Comparison of ENCODE assay signal across 25 cellular contexts in genomic region chr9:121309833-121310425, GRCh38. TPM values are rescaled to one million over a fixed set of nuclear protein-coding genes. Genes with fewer than 3 reads are reported as not detected.
DNase-seq lines count a peak whose midpoint lies in the region; ATAC-seq, FAIRE-seq and TF ChIP-seq lines count a peak whose summit lies in the region.
"Had no signal": no experiment of that assay in that cellular context is flagged by ENCODE, and none has a peak within 500 bp of the region (broad histone marks: within the 10 kb centered on the region; RNA-seq: fewer than 3 reads in every experiment).

No MANE protein-coding gene starts in this region.

- TF ChIP-seq EP300 in K562 (IDR thresholded peaks at IDR 0.05; ENCODE audit: low read length), result no peak

- H2AFZ ChIP-seq in K562 (ENCODE audit: low read depth, low read length) (no peak overlapping the region), GM23248 (no peak overlapping the region)

- TF ChIP-seq RAD21 in K562 (CRISPR knock-in tag; conservative IDR thresholded peaks at IDR 0.05 in 1 of 2, IDR thresholded peaks at IDR 0.05 in 1 of 2), result no peak

- peaks cover 3 to 10% of the 10 kb centered on the region in 2 donors for H3K4me1 ChIP-seq in breast epithelium
- peaks cover 0 to 6% of the 10 kb centered on the region in 2 experiments; a peak in 1 of 5 replicates for H3K4me1 ChIP-seq in K562 (replicated peaks in 1 of 2; ENCODE audit: control insufficient read depth in 2 of 2, insufficient read depth in 2 of 2, low read length in 2 of 2)
- H3K4me1 ChIP-seq in gastrocnemius medialis, result peaks cover under 1 to 8% of the 10 kb centered on the region in 2 donors
- H3K4me1 ChIP-seq in GM23248 (ENCODE audit: insufficient read depth), result peaks cover 7% of the 10 kb centered on the region; the same call in 1 of the 2 replicates

- H3F3A ChIP-seq in GM23248 (ENCODE audit: insufficient read depth), result no peaks in the 10 kb centered on the region

- no peak for ATAC-seq in K562
- no peak for ATAC-seq in gastrocnemius medialis
- ATAC-seq: HCT116 had no signal

- no peaks in the 10 kb centered on the region for H3K27me3 ChIP-seq in breast epithelium
- no peaks in the 10 kb centered on the region for H3K27me3 ChIP-seq in K562 (ENCODE audit: control insufficient read depth in 2 of 2, insufficient read depth in 2 of 2, low read length in 2 of 2)
- H3K27me3 ChIP-seq in gastrocnemius medialis, result no peaks in the 10 kb centered on the region
- no peaks in the 10 kb centered on the region for H3K27me3 ChIP-seq in GM23248 (replicated peaks; ENCODE audit: insufficient read depth)
- H3K27me3 ChIP-seq: BLaER1 treated with 17β-estradiol and CSF1 and Interleukin-3, amounts not matched to agents 10 nM and 100 nM had no signal

- TF ChIP-seq CTCF in breast epithelium (IDR thresholded peaks at IDR 0.05), result no peak
- no peak for TF ChIP-seq CTCF in MCF 10A (IDR thresholded peaks at IDR 0.05; ENCODE audit: unreplicated experiment)
- no peak for TF ChIP-seq CTCF in K562 (IDR thresholded peaks at IDR 0.05 in 2 of 3, conservative IDR thresholded peaks at IDR 0.05 in 1 of 3; ENCODE audit: insufficient read depth in 2 of 3, low read depth in 1 of 3, low read length in 3 of 3)
- no peak for TF ChIP-seq CTCF in gastrocnemius medialis (IDR thresholded peaks at IDR 0.05 in 4 of 5, conservative IDR thresholded peaks at IDR 0.05 in 1 of 5)

- H3K9me3 Mint-ChIP-seq in MCF 10A (ENCODE audit: unreplicated experiment), result no peaks in the 10 kb centered on the region
- H3K9me3 Mint-ChIP-seq: CD8-positive, alpha-beta memory T cell had no signal

- intact Hi-C loops in breast epithelium (cut with DNase I; ENCODE audit: low total_unique reads), result loop anchor here (10.0 kb wide), 1 partner anchor 95 kb away; no protein-coding TSS in a partner anchor
- intact Hi-C loops in MCF 10A (cut with micrococcal nuclease), result no loop called here
- intact Hi-C loops in K562 (cut with micrococcal nuclease), result no loop called here
- intact Hi-C loops in gastrocnemius medialis (cut with DNase I; ENCODE audit: low total_unique reads), result no loop called here

- no peak overlapping the region for H3K4me2 ChIP-seq in K562 (ENCODE audit: insufficient read depth, low read length)
- no peak overlapping the region for H3K4me2 ChIP-seq in GM23248 (ENCODE audit: unreplicated experiment)
- H3K4me2 ChIP-seq: BLaER1 treated with 17β-estradiol and CSF1 and Interleukin-3, amounts not matched to agents 10 nM and 100 nM had no signal

- H3K79me2 ChIP-seq in K562 (ENCODE audit: control insufficient read depth, insufficient read depth, low read length) (no peaks in the 10 kb centered on the region), GM23248 (ENCODE audit: insufficient read depth) (no peaks in the 10 kb centered on the region)

- no peaks in the 10 kb centered on the region for H3K9me1 ChIP-seq in K562 (ENCODE audit: control insufficient read depth, insufficient read depth, low read length)

- DNase-seq in breast epithelium (ENCODE audit: low spot score in 2 of 2) (no peak), MCF 10A (ENCODE audit: unreplicated experiment) (no peak), K562 (ENCODE audit: extremely low read depth in 1 of 4, low spot score in 3 of 4) (no peak), gastrocnemius medialis (no peak), midbrain (lab: John Stamatoyannopoulos, UW) (no peak), foreskin melanocyte (no peak), medulla oblongata (ENCODE audit: extremely low spot score) (no peak), GM23248 (no peak)
- DNase-seq: ACHN; Calu3; CD8-positive, alpha-beta memory T cell; GOT3; MM.1S; NCI-H1048; NCI-H1417 treated with DMSO at 0.1 percent for 48 hours; NCI-H187; NCI-H446; NCI-H526 had no signal

- no peak overlapping the region for H3K27ac Mint-ChIP-seq in MCF 10A (ENCODE audit: low read depth, unreplicated experiment)

- WGBS in K562 (ENCODE audit: insufficient coverage, low coverage, missing lambda C conversion rate), result 37% methylated on average over 7 of the region's 7 CpGs
- WGBS in GM23248 (ENCODE audit: low coverage in 1 of 2, low lambda C conversion rate in 2 of 2, missing lambda C conversion rate in 2 of 2), 2 experiments, result 72 to 73% methylated on average over 7 of the region's 7 CpGs

- in situ Hi-C loops in K562 (cut with MboI), result no loop called here
- in situ Hi-C loops in gastrocnemius medialis (cut with MboI; ENCODE audit: low sequenced_read_pairs in 4 of 4), result loop anchor here (10.0 to 25.0 kb wide), 2 partner anchors 95 to 98 kb away; partner anchors contain the start of gene RAB14 (in 1 of the 4)
- in situ Hi-C loops in GM23248 (cut with MboI), result loop anchor here (25.0 kb wide), 1 partner anchor 98 kb away; the partner anchor contains the start of gene RAB14

- no TSS peak for BruUV-seq in MCF 10A (replicated peaks; lab: Mats Ljungman, UMichigan)
- no TSS peak for BruUV-seq in K562 (replicated peaks; lab: Mats Ljungman, UMichigan)

- H4K20me1 ChIP-seq in K562 (replicated peaks; ENCODE audit: control insufficient read depth, insufficient read depth, low read length) (no peaks in the 10 kb centered on the region), GM23248 (ENCODE audit: insufficient read depth) (no peaks in the 10 kb centered on the region)

- TF ChIP-seq POLR2A in breast epithelium (IDR thresholded peaks at IDR 0.05), result no peak
- TF ChIP-seq POLR2A in K562 (conservative IDR thresholded peaks at IDR 0.05), result no peak
- TF ChIP-seq POLR2A in gastrocnemius medialis (IDR thresholded peaks at IDR 0.05), result no peak

- no peaks in the 10 kb centered on the region for H3K4me1 Mint-ChIP-seq in MCF 10A (ENCODE audit: insufficient read depth, unreplicated experiment)
- H3K4me1 Mint-ChIP-seq: CD8-positive, alpha-beta memory T cell had no signal

- peak overlapping the region; percentile 48 to 59 for H3K27ac ChIP-seq in breast epithelium
- no peak overlapping the region for H3K27ac ChIP-seq in K562 (ENCODE audit: extremely low read depth, low read depth, low read length)
- H3K27ac ChIP-seq in gastrocnemius medialis, result peak overlapping the region in 3 of 4 donors; percentile 2 to 27 (median 7)
- H3K27ac ChIP-seq in GM23248, result no peak overlapping the region
- H3K27ac ChIP-seq: 22Rv1; BLaER1 treated with 17β-estradiol and CSF1 and Interleukin-3, amounts not matched to agents 10 nM and 100 nM had no signal

- no peaks in the 10 kb centered on the region for H3K27me3 Mint-ChIP-seq in MCF 10A (ENCODE audit: insufficient read depth, unreplicated experiment)

- FAIRE-seq in K562 (lab: Jason Lieb, UNC), result no peak
- FAIRE-seq: G401.6, GM12892, GM18507, RCC 7860 had no signal

- H3K9me3 ChIP-seq in breast epithelium, result no peaks in the 10 kb centered on the region
- H3K9me3 ChIP-seq in K562 (replicated peaks; ENCODE audit: control insufficient read depth, insufficient read depth, low read depth, low read length), result no peaks in the 10 kb centered on the region
- H3K9me3 ChIP-seq in gastrocnemius medialis, result no peaks in the 10 kb centered on the region
- no peaks in the 10 kb centered on the region for H3K9me3 ChIP-seq in GM23248 (ENCODE audit: low read depth)
- H3K9me3 ChIP-seq: BLaER1 treated with 17β-estradiol and CSF1 and Interleukin-3, amounts not matched to agents 10 nM and 100 nM had no signal

- H3K4me3 ChIP-seq in breast epithelium, result no peak overlapping the region
- no peak overlapping the region for H3K4me3 ChIP-seq in K562
- no peak overlapping the region for H3K4me3 ChIP-seq in gastrocnemius medialis
- no peak overlapping the region for H3K4me3 ChIP-seq in GM23248
- H3K4me3 ChIP-seq: BLaER1 treated with 17β-estradiol and CSF1 and Interleukin-3, amounts not matched to agents 10 nM and 100 nM had no signal

- H3K4me3 Mint-ChIP-seq in MCF 10A (ENCODE audit: unreplicated experiment), result no peak overlapping the region

- POLR2A ChIA-PET in MCF 10A (lab: Yijun Ruan, JAX), result interaction anchor here (1.0 kb wide), 1 partner anchor 11 kb away, joined by 3 read pairs; no protein-coding TSS in a partner anchor
- POLR2A ChIA-PET in K562 (lab: Yijun Ruan, JAX), result interaction anchor here (0.7 kb wide), 2 partner anchors 10 to 64 kb away, joined by 3 to 4 read pairs; no protein-coding TSS in a partner anchor

- CTCF ChIA-PET in MCF 10A (lab: Yijun Ruan, JAX) (interaction anchor here (1.0 to 4.4 kb wide), 2 partner anchors 10 to 97 kb away, joined by 5 to 20 read pairs; no protein-coding TSS in a partner anchor), K562 (lab: Yijun Ruan, JAX; ENCODE audit: low intra/inter-chr PET ratio) (no interaction called here)

- H3K9ac ChIP-seq in K562 (ENCODE audit: insufficient read depth in 1 of 2, low read depth in 2 of 2, low read length in 2 of 2) (no peak overlapping the region), GM23248 (no peak overlapping the region)
- H3K9ac ChIP-seq: BLaER1 treated with 17β-estradiol and CSF1 and Interleukin-3, amounts not matched to agents 10 nM and 100 nM had no signal

- peaks cover 28% of the 10 kb centered on the region for H3K36me3 Mint-ChIP-seq in MCF 10A (ENCODE audit: insufficient read depth, unreplicated experiment)

- no peaks in the 10 kb centered on the region for H3K9me2 ChIP-seq in GM23248 (ENCODE audit: insufficient read depth)

- H3K36me3 ChIP-seq in breast epithelium (peaks cover 17% of the 10 kb centered on the region), K562 (ENCODE audit: control insufficient read depth, insufficient read depth, low read length) (no peaks in the 10 kb centered on the region; the same call in 2 of the 3 replicates), gastrocnemius medialis (peaks cover 0 to 96% of the 10 kb centered on the region in 2 donors), GM23248 (ENCODE audit: low read depth) (peaks cover 42% of the 10 kb centered on the region; the same call in 1 of the 2 replicates)

RNA-seq across cellular contexts. Expression of gene GSN, which starts 42.0 kb away (rescaled TPM):
- total RNA-seq in breast epithelium, result over 10,000 TPM in 1 of 3 donors, 1,000 to 10,000 TPM in 2; 1,290 to 13,922 (median 1,437) TPM
- total RNA-seq in MCF 10A (2022), result 21.9 and 24.9 TPM in 2 replicates
- total RNA-seq in K562 (2011; cell fraction: chromatin; rRNA removed; ENCODE audit: low replicate concordance), result 15.3 and 27.0 TPM in 2 replicates
- 9.9 and 11.0 TPM in 2 replicates for total RNA-seq in K562 (2011; cell fraction: nucleolus; rRNA removed)
- total RNA-seq in K562 (2011; cell fraction: nucleoplasm; rRNA removed), result 8.1 and 9.2 TPM in 2 replicates
- total RNA-seq in K562 (2014; rRNA removed), result 8.2 and 10.8 TPM in 2 replicates
- 3.3 and 3.5 TPM in 2 replicates for total RNA-seq in K562 (2014; rRNA removed; fragmentation: Illumina TruSeq; extraction: Trizol)
- 12.3 and 12.4 TPM in 2 replicates for total RNA-seq in K562 (2015; rRNA removed; fragmentation: Illumina TruSeq; extraction: Trizol)
- 9.0 and 9.6 TPM in 2 replicates for total RNA-seq in K562 (2021)
- 16.6 and 24.2 TPM in 2 replicates for polyA plus RNA-seq in K562 (2011; rRNA removed)
- 27.5 and 34.5 TPM in 2 replicates for polyA plus RNA-seq in K562 (2011; cell fraction: cytosol; rRNA removed)
- polyA plus RNA-seq in K562 (2011; cell fraction: nucleus; rRNA removed), result 15.8 and 17.0 TPM in 2 replicates
- polyA plus RNA-seq in K562 (2012), result 11.2 and 34.5 TPM in 2 replicates
- polyA plus RNA-seq in K562 (2014; fragmentation: Illumina TruSeq; extraction: Trizol), result 5.2 and 7.4 TPM in 2 replicates
- polyA plus RNA-seq in K562 (2014; fragmentation: Nextera tagmentation; extraction: Ambion mirVana), result under 1 TPM; 0.39 to 0.41 TPM
- 7.5 and 11.2 TPM in 2 replicates for polyA plus RNA-seq in K562 (2014; rRNA removed)
- 23.7 and 31.3 TPM in 2 replicates for polyA minus RNA-seq in K562 (2011; rRNA and poly(A)+ RNA removed)
- polyA minus RNA-seq in K562 (2011; cell fraction: cytosol; rRNA and poly(A)+ RNA removed), result 24.8 and 27.9 TPM in 2 replicates
- 6.2 and 9.0 TPM in 2 replicates for polyA minus RNA-seq in K562 (2011; cell fraction: nucleus; rRNA and poly(A)+ RNA removed)
- 100 to 1,000 TPM; 487 to 785 (median 662) TPM for total RNA-seq in gastrocnemius medialis
- 387 and 393 TPM in 2 replicates for total RNA-seq in GM23248 (2014; rRNA removed; shearing (Covaris generic))
- 258 and 265 TPM in 2 replicates for polyA plus RNA-seq in GM23248 (2016; fragmentation: Nextera tagmentation; extraction: Ambion mirVana)

Comparison
In these comparisons a context has a peak if more than half of its experiments do, and no peak if none do; other contexts are left out.
1. RNA of gene GSN, which starts 42.0 kb away (total RNA-seq): 1,290 to 13,922 TPM in breast epithelium, 487 to 785 TPM in gastrocnemius medialis and 387 to 393 TPM in GM23248; 21.9 to 24.9 TPM in MCF 10A and 3.3 to 27.0 TPM in K562; every median in the first group is over 10 times any median in the second.
2. H3K27ac ChIP-seq: peak in breast epithelium (2 of 2) and gastrocnemius medialis (3 of 4); none in K562 (single experiment) and GM23248 (single experiment).